Comparison of ENCODE assay signal across 19 cellular contexts in genomic region chrX:23610491-23610890, GRCh38.
"Had no signal": no experiment of that assay in that cellular context is flagged by ENCODE, and none has a peak within 500 bp of the region (broad histone marks: within the 10 kb centered on the region; RNA-seq: fewer than 3 reads in every experiment).

No MANE protein-coding gene starts in this region.

- DNase-seq: activated CD4-positive, alpha-beta T cell treated with anti-CD3 and anti-CD28 coated beads, Interleukin-2, amount 10 ng/mL, durations not matched to agents 7 days and 5 days; activated CD4-positive, CD25-positive, alpha-beta regulatory T cell; activated CD8-positive, alpha-beta memory T cell treated with anti-CD3 and anti-CD28 coated beads for 24 hours; activated gamma-delta T cell treated with Interleukin-2 at 50 U/mL for 16 hours; amniotic stem cell; body of pancreas; effector CD8-positive, alpha-beta T cell; kidney; left lung; mucosa of descending colon; naive thymus-derived CD4-positive, alpha-beta T cell; ovary; spleen; stimulated activated naive CD8-positive, alpha-beta T cell treated with anti-CD3 and anti-CD28 coated beads, Interleukin-15, amount 100 ng/mL, for 72 hours; upper lobe of left lung had no signal

- H3K27ac ChIP-seq: body of pancreas, left lung, ovary, spleen, upper lobe of left lung had no signal

- ATAC-seq: body of pancreas; left lung; mucosa of descending colon; naive thymus-derived CD4-positive, alpha-beta T cell; sciatic nerve; stimulated activated naive CD8-positive, alpha-beta T cell treated with anti-CD3 and anti-CD28 coated beads, Interleukin-15, amount 100 ng/mL, for 72 hours had no signal

- H3K9me3 Mint-ChIP-seq: activated CD4-positive, alpha-beta T cell treated with anti-CD3 and anti-CD28 coated beads, Interleukin-2, amount 10 ng/mL, durations not matched to agents 7 days and 5 days; central memory CD8-positive, alpha-beta T cell; stimulated activated naive CD8-positive, alpha-beta T cell treated with anti-CD3 and anti-CD28 coated beads, Interleukin-15, amount 100 ng/mL, for 72 hours had no signal

- H3K36me3 Mint-ChIP-seq: activated naive CD8-positive, alpha-beta T cell; naive thymus-derived CD4-positive, alpha-beta T cell had no signal

- H3K4me3 Mint-ChIP-seq: activated CD4-positive, alpha-beta T cell treated with anti-CD3 and anti-CD28 coated beads, Interleukin-2, amount 10 ng/mL, durations not matched to agents 7 days and 5 days; activated naive CD8-positive, alpha-beta T cell; central memory CD8-positive, alpha-beta T cell; naive thymus-derived CD4-positive, alpha-beta T cell; stimulated activated naive CD8-positive, alpha-beta T cell treated with anti-CD3 and anti-CD28 coated beads, Interleukin-15, amount 100 ng/mL, for 72 hours had no signal

- H3K4me1 ChIP-seq: body of pancreas, left lung, spleen, upper lobe of left lung had no signal

- H3K9me3 ChIP-seq: body of pancreas, left lung, mucosa of descending colon, ovary, spleen, upper lobe of left lung had no signal

- H3K36me3 ChIP-seq: left lung, ovary, spleen, upper lobe of left lung had no signal

- H3K4me1 Mint-ChIP-seq: activated CD4-positive, alpha-beta T cell treated with anti-CD3 and anti-CD28 coated beads, Interleukin-2, amount 10 ng/mL, durations not matched to agents 7 days and 5 days; central memory CD8-positive, alpha-beta T cell; naive thymus-derived CD4-positive, alpha-beta T cell; stimulated activated naive CD8-positive, alpha-beta T cell treated with anti-CD3 and anti-CD28 coated beads, Interleukin-15, amount 100 ng/mL, for 72 hours had no signal

- H3K27me3 ChIP-seq: body of pancreas, ovary, upper lobe of left lung had no signal

- H3K27ac Mint-ChIP-seq: activated CD4-positive, alpha-beta T cell treated with anti-CD3 and anti-CD28 coated beads, Interleukin-2, amount 10 ng/mL, durations not matched to agents 7 days and 5 days; activated naive CD8-positive, alpha-beta T cell; naive thymus-derived CD4-positive, alpha-beta T cell; stimulated activated naive CD8-positive, alpha-beta T cell treated with anti-CD3 and anti-CD28 coated beads, Interleukin-15, amount 100 ng/mL, for 72 hours had no signal

- H3K27me3 Mint-ChIP-seq: stimulated activated naive CD8-positive, alpha-beta T cell treated with anti-CD3 and anti-CD28 coated beads, Interleukin-15, amount 100 ng/mL, for 72 hours had no signal

- H3K4me3 ChIP-seq: body of pancreas, left lung, mucosa of descending colon, ovary, spleen, upper lobe of left lung had no signal

- FAIRE-seq: endothelial cell of umbilical vein, kidney had no signal
